ENCODE assay signal across 32 cellular contexts in genomic region chr10:47370878-47371277, GRCh38. TPM values are rescaled to one million over a fixed set of nuclear protein-coding genes. Genes with fewer than 3 reads are reported as not detected.
DNase-seq lines count a peak whose midpoint lies in the region; ATAC-seq and TF ChIP-seq lines count a peak whose summit lies in the region.
"Had no signal": no experiment of that assay in that cellular context is flagged by ENCODE, and none has a peak within 500 bp of the region (broad histone marks: within the 10 kb centered on the region; RNA-seq: fewer than 3 reads in every experiment).

No MANE protein-coding gene starts in this region.

- H3K4me3 Mint-ChIP-seq in activated naive CD4-positive, alpha-beta T cell treated with anti-CD3 and anti-CD28 coated beads, Interleukin-2, amount 10 ng/mL, durations not matched to agents 7 days and 5 days: no peak overlapping the region
- H3K4me3 Mint-ChIP-seq in osteocyte (ENCODE audit: unreplicated experiment): no peak overlapping the region
- H3K4me3 Mint-ChIP-seq: activated CD8-positive, alpha-beta T cell treated with anti-CD3 and anti-CD28 coated beads for 36 hours; B cell; nephron had no signal

- H3K27ac Mint-ChIP-seq in activated naive CD4-positive, alpha-beta T cell treated with anti-CD3 and anti-CD28 coated beads, Interleukin-2, amount 10 ng/mL, durations not matched to agents 7 days and 5 days: no peak overlapping the region
- H3K27ac Mint-ChIP-seq in osteocyte (ENCODE audit: unreplicated experiment): no peak overlapping the region
- H3K27ac Mint-ChIP-seq: activated CD8-positive, alpha-beta T cell treated with anti-CD3 and anti-CD28 coated beads for 36 hours; B cell had no signal

- H3K9ac ChIP-seq in colonic mucosa (ENCODE audit: low read depth in 2 of 2, low read length in 2 of 2): no peak overlapping the region

- intact Hi-C loops in colonic mucosa (cut with DNase I): no loop called here

- peaks cover 11% of the 10 kb centered on the region for H3K4me1 Mint-ChIP-seq in activated naive CD4-positive, alpha-beta T cell treated with anti-CD3 and anti-CD28 coated beads, Interleukin-2, amount 10 ng/mL, durations not matched to agents 7 days and 5 days
- peaks cover 22% of the 10 kb centered on the region for H3K4me1 Mint-ChIP-seq in osteocyte (ENCODE audit: unreplicated experiment)
- H3K4me1 Mint-ChIP-seq: B cell had no signal

- no peaks in the 10 kb centered on the region for H3K27me3 ChIP-seq in colonic mucosa
- H3K27me3 ChIP-seq: adrenal gland, body of pancreas, MG63, pancreas, SJCRH30 had no signal

- H3K4me1 ChIP-seq in colonic mucosa: no peaks in the 10 kb centered on the region
- H3K4me1 ChIP-seq: adrenal gland, pancreas, SJCRH30 had no signal

- TF ChIP-seq CTCF in colonic mucosa (IDR thresholded peaks at IDR 0.05) (no peak), osteocyte (IDR thresholded peaks at IDR 0.05) (no peak)

- no peak overlapping the region for H3K4me3 ChIP-seq in colonic mucosa
- H3K4me3 ChIP-seq: adrenal gland, body of pancreas, MG63, pancreas, SJCRH30 had no signal

- no peak for ATAC-seq in HG03520 (IDR thresholded peaks at IDR 0.05; ENCODE audit: unreplicated experiment)
- ATAC-seq: activated CD8-positive, alpha-beta T cell treated with anti-CD3 and anti-CD28 coated beads for 36 hours; body of pancreas; pancreas; right cardiac atrium had no signal

- CTCF ChIA-PET in activated naive CD4-positive, alpha-beta T cell treated with anti-CD3 and anti-CD28 coated beads, Interleukin-2, amount 10 ng/mL, durations not matched to agents 7 days and 5 days (lab: Charles Lee): no interaction called here

- no peaks in the 10 kb centered on the region for H3K36me3 ChIP-seq in colonic mucosa
- H3K36me3 ChIP-seq: adrenal gland, MG63, pancreas, SJCRH30 had no signal

- H3K9me3 Mint-ChIP-seq in activated naive CD4-positive, alpha-beta T cell treated with anti-CD3 and anti-CD28 coated beads, Interleukin-2, amount 10 ng/mL, durations not matched to agents 7 days and 5 days: no peaks in the 10 kb centered on the region
- H3K9me3 Mint-ChIP-seq in osteocyte (ENCODE audit: unreplicated experiment): no peaks in the 10 kb centered on the region
- H3K9me3 Mint-ChIP-seq: activated CD8-positive, alpha-beta T cell treated with anti-CD3 and anti-CD28 coated beads for 36 hours; nephron had no signal

- no peak overlapping the region for H3K27ac ChIP-seq in colonic mucosa
- no peak overlapping the region for H3K27ac ChIP-seq in substantia nigra (ENCODE audit: low read depth, low read length, poor library complexity, severe bottlenecking)
- H3K27ac ChIP-seq: adrenal gland, body of pancreas, pancreas, SJCRH30 had no signal

- H3K9me3 ChIP-seq in colonic mucosa: no peaks in the 10 kb centered on the region
- H3K9me3 ChIP-seq: adrenal gland, body of pancreas, MG63, pancreas, SJCRH30 had no signal

- H3K36me3 Mint-ChIP-seq in activated naive CD4-positive, alpha-beta T cell treated with anti-CD3 and anti-CD28 coated beads, Interleukin-2, amount 10 ng/mL, durations not matched to agents 7 days and 5 days: no peaks in the 10 kb centered on the region
- H3K36me3 Mint-ChIP-seq in osteocyte (ENCODE audit: unreplicated experiment): no peaks in the 10 kb centered on the region

- H3K27me3 Mint-ChIP-seq in activated naive CD4-positive, alpha-beta T cell treated with anti-CD3 and anti-CD28 coated beads, Interleukin-2, amount 10 ng/mL, durations not matched to agents 7 days and 5 days: peaks cover 25% of the 10 kb centered on the region
- H3K27me3 Mint-ChIP-seq in osteocyte (ENCODE audit: unreplicated experiment): no peaks in the 10 kb centered on the region

- DNase-seq in activated naive CD4-positive, alpha-beta T cell treated with anti-CD3 and anti-CD28 coated beads, Interleukin-2, amount 10 ng/mL, durations not matched to agents 7 days and 5 days: peak; percentile 14
- DNase-seq in activated naive CD4-positive, alpha-beta T cell (lab: John Stamatoyannopoulos, UW): no peak
- DNase-seq in colonic mucosa: peak; percentile 11
- DNase-seq in osteocyte (ENCODE audit: extremely low spot score, unreplicated experiment): peak; percentile 54
- no peak for DNase-seq in NCI-H2081 treated with DMSO at 0.1 percent for 48 hours (lab: John Stamatoyannopoulos, UW)
- no peak for DNase-seq in substantia nigra (lab: John Stamatoyannopoulos, UW)
- no peak for DNase-seq in stimulated activated CD4-positive, alpha-beta T cell treated with anti-CD3 and anti-CD28 coated beads, Interleukin-4, amount 100 ng/mL, for 1 hour
- DNase-seq: activated CD4-positive, CD25-positive, alpha-beta regulatory T cell treated with anti-CD3 and anti-CD28 coated beads, Interleukin-2, amount 50 U/mL, for 72 hours; activated CD8-positive, alpha-beta T cell treated with anti-CD3 and anti-CD28 coated beads for 36 hours; activated naive CD4-positive, alpha-beta T cell treated with Interleukin-2 at 50 U/mL for 16 hours; activated T-cell treated with anti-CD3 and anti-CD28 coated beads, Interleukin-2, amount 50 U/mL, for 1 hour; body of pancreas; cerebellar nuclear complex; COR-L47; DND-41; KG1; MG63; NCI-H1105 treated with DMSO at 0.1 percent for 48 hours; NCI-H1930; NCI-H69; right cardiac atrium; SJCRH30; stimulated activated CD4-positive, alpha-beta T cell treated with anti-CD3 and anti-CD28 coated beads, Interleukin-2, amount 100 ng/mL, for 48 hours; T-helper 1 cell had no signal

RNA-seq across cellular contexts. Expression of gene ZNF488, which starts 13.2 kb away (rescaled TPM):
- 1 to 10 TPM; 1.3 to 4.1 TPM for total RNA-seq in colonic mucosa
- total RNA-seq in osteocyte: 0.35 and 0.55 TPM in 2 replicates
- total RNA-seq: B cell, mononuclear cell, right cardiac atrium had no signal

RNA-seq across cellular contexts. Expression of gene RBP3, which starts 22.7 kb away (rescaled TPM):
- not detected for total RNA-seq in colonic mucosa
- not detected in 2 replicates for total RNA-seq in osteocyte
- total RNA-seq: activated CD8-positive, alpha-beta T cell treated with anti-CD3 and anti-CD28 coated beads for 36 hours; B cell; body of pancreas; liver; mononuclear cell; pancreas; right cardiac atrium; SJCRH30; subcutaneous adipose tissue had no signal

RNA-seq across cellular contexts. Expression of gene GDF2, which starts 48.6 kb away (rescaled TPM):
- not detected for total RNA-seq in colonic mucosa
- not detected in 2 replicates for total RNA-seq in osteocyte
- total RNA-seq: activated CD8-positive, alpha-beta T cell treated with anti-CD3 and anti-CD28 coated beads for 36 hours; adrenal gland; B cell; body of pancreas; mononuclear cell; pancreas; SJCRH30; subcutaneous adipose tissue had no signal

Comparison
In these comparisons a context has a peak if more than half of its experiments do, and no peak if none do; other contexts are left out.
1. DNase-seq: peak in activated naive CD4-positive, alpha-beta T cell treated with anti-CD3 and anti-CD28 coated beads, Interleukin-2, amount 10 ng/mL, durations not matched to agents 7 days and 5 days (single experiment), colonic mucosa (single experiment) and osteocyte (single experiment); none in activated naive CD4-positive, alpha-beta T cell (0 of 4), NCI-H2081 treated with DMSO at 0.1 percent for 48 hours (single experiment), substantia nigra (0 of 49) and stimulated activated CD4-positive, alpha-beta T cell treated with anti-CD3 and anti-CD28 coated beads, Interleukin-4, amount 100 ng/mL, for 1 hour (single experiment).